In genomic region chr6:98843274-98844243, GRCh38 we compare ENCODE assay signal across 16 cellular contexts. TPM values are rescaled to one million over a fixed set of nuclear protein-coding genes. Genes with fewer than 3 reads are reported as not detected.
DNase-seq lines count a peak whose midpoint lies in the region; ATAC-seq and TF ChIP-seq lines count a peak whose summit lies in the region.
"Had no signal": no experiment of that assay in that cellular context is flagged by ENCODE, and none has a peak within 500 bp of the region (broad histone marks: within the 10 kb centered on the region; RNA-seq: fewer than 3 reads in every experiment).

No MANE protein-coding gene starts in this region.

- CTCF ChIA-PET in activated CD4-positive, alpha-beta T cell treated with anti-CD3 and anti-CD28 coated beads, Interleukin-2, amount 10 ng/mL, durations not matched to agents 7 days and 5 days (lab: Charles Lee): interaction anchor here (2.9 kb wide), 1 partner anchor 14 kb away, joined by 9 read pairs; no protein-coding TSS in a partner anchor

- ATAC-seq in HG02678 (IDR thresholded peaks at IDR 0.05; ENCODE audit: unreplicated experiment): no peak
- ATAC-seq: activated T-cell treated with anti-CD3 and anti-CD28 coated beads, Interleukin-2, amount 50 U/mL, for 4 hours; heart right ventricle had no signal

- H3K4me3 Mint-ChIP-seq in glutamatergic neuron (ENCODE audit: unreplicated experiment): peak overlapping the region; percentile 96
- no peak overlapping the region for H3K4me3 Mint-ChIP-seq in activated CD4-positive, alpha-beta T cell treated with anti-CD3 and anti-CD28 coated beads, Interleukin-2, amount 10 ng/mL, durations not matched to agents 7 days and 5 days

- no peaks in the 10 kb centered on the region for H4K20me1 ChIP-seq in osteoblast (ENCODE audit: insufficient read depth, low read length)

- no peaks in the 10 kb centered on the region for H3K9me3 ChIP-seq in osteoblast (ENCODE audit: low read depth, low read length)
- H3K9me3 ChIP-seq: ascending aorta, heart right ventricle, thoracic aorta had no signal

- H3K36me3 Mint-ChIP-seq in glutamatergic neuron (ENCODE audit: unreplicated experiment): peaks cover under 1% of the 10 kb centered on the region
- H3K36me3 Mint-ChIP-seq in activated CD4-positive, alpha-beta T cell treated with anti-CD3 and anti-CD28 coated beads, Interleukin-2, amount 10 ng/mL, durations not matched to agents 7 days and 5 days (ENCODE audit: low read depth): no peaks in the 10 kb centered on the region

- peaks cover 6% of the 10 kb centered on the region for H3K4me1 ChIP-seq in osteoblast (ENCODE audit: insufficient read depth, low read length)

- TF ChIP-seq CTCF in glutamatergic neuron (IDR thresholded peaks at IDR 0.05; ENCODE audit: partially characterized antibody, unreplicated experiment): no peak
- TF ChIP-seq CTCF in osteoblast (IDR thresholded peaks at IDR 0.05; ENCODE audit: extremely low read depth, low read depth, low read length): no peak

- H3K27me3 Mint-ChIP-seq in glutamatergic neuron (ENCODE audit: unreplicated experiment): peaks cover 20% of the 10 kb centered on the region
- H3K27me3 Mint-ChIP-seq in activated CD4-positive, alpha-beta T cell treated with anti-CD3 and anti-CD28 coated beads, Interleukin-2, amount 10 ng/mL, durations not matched to agents 7 days and 5 days: peaks cover 83% of the 10 kb centered on the region

- no peaks in the 10 kb centered on the region for H3K36me3 ChIP-seq in osteoblast (ENCODE audit: insufficient read depth, low read length)
- H3K36me3 ChIP-seq: ascending aorta, heart right ventricle, thoracic aorta had no signal

- peaks cover 33% of the 10 kb centered on the region for H3K4me1 Mint-ChIP-seq in glutamatergic neuron (ENCODE audit: low read depth, unreplicated experiment)
- H3K4me1 Mint-ChIP-seq in activated CD4-positive, alpha-beta T cell treated with anti-CD3 and anti-CD28 coated beads, Interleukin-2, amount 10 ng/mL, durations not matched to agents 7 days and 5 days: peaks cover 16% of the 10 kb centered on the region

- peak; percentile 58 for DNase-seq in ELF-1 (ENCODE audit: low read depth, low spot score)
- DNase-seq in NCI-H69 (lab: John Stamatoyannopoulos, UW): peak; percentile 76
- peak; percentile 60 for DNase-seq in glutamatergic neuron
- peak; percentile 53 for DNase-seq in osteoblast (ENCODE audit: insufficient read length, low spot score, missing footprints)
- DNase-seq in activated effector memory CD4-positive, alpha-beta T cell treated with anti-CD3 and anti-CD28 coated beads, Interleukin-2, amount 50 U/mL, for 16 hours: no peak
- DNase-seq in activated CD4-positive, alpha-beta T cell treated with anti-CD3 and anti-CD28 coated beads, Interleukin-2, amount 10 ng/mL, durations not matched to agents 7 days and 5 days: no peak
- no peak for DNase-seq in DMS53 (lab: John Stamatoyannopoulos, UW)
- DNase-seq: activated T-cell treated with anti-CD3 and anti-CD28 coated beads, Interleukin-2, amount 50 U/mL, for 4 hours; CD4-positive, alpha-beta T cell; GM23248; heart right ventricle; NCI-H1436; NCI-H82 had no signal

- no peaks in the 10 kb centered on the region for H3K79me2 ChIP-seq in osteoblast (ENCODE audit: insufficient read depth, low read length)

- H3K27me3 ChIP-seq in osteoblast (ENCODE audit: insufficient read depth, low read length): peaks cover 90% of the 10 kb centered on the region

- peak overlapping the region; percentile 83 for H3K27ac Mint-ChIP-seq in glutamatergic neuron (ENCODE audit: unreplicated experiment)
- H3K27ac Mint-ChIP-seq in activated CD4-positive, alpha-beta T cell treated with anti-CD3 and anti-CD28 coated beads, Interleukin-2, amount 10 ng/mL, durations not matched to agents 7 days and 5 days: no peak overlapping the region
- H3K27ac Mint-ChIP-seq: CD4-positive, alpha-beta T cell had no signal

- POLR2A ChIA-PET in activated CD4-positive, alpha-beta T cell treated with anti-CD3 and anti-CD28 coated beads, Interleukin-2, amount 10 ng/mL, durations not matched to agents 7 days and 5 days (lab: Charles Lee): no interaction called here

- no peak overlapping the region for H2AFZ ChIP-seq in osteoblast (ENCODE audit: low read length)
- H2AFZ ChIP-seq: GM23248 had no signal

- H3K9me3 Mint-ChIP-seq in glutamatergic neuron (ENCODE audit: unreplicated experiment): peaks cover 38% of the 10 kb centered on the region
- no peaks in the 10 kb centered on the region for H3K9me3 Mint-ChIP-seq in activated CD4-positive, alpha-beta T cell treated with anti-CD3 and anti-CD28 coated beads, Interleukin-2, amount 10 ng/mL, durations not matched to agents 7 days and 5 days
- H3K9me3 Mint-ChIP-seq: activated T-cell treated with anti-CD3 and anti-CD28 coated beads, Interleukin-2, amount 50 U/mL, for 4 hours; CD4-positive, alpha-beta T cell had no signal

- H3K27ac ChIP-seq in osteoblast (ENCODE audit: low read depth, low read length): no peak overlapping the region
- H3K27ac ChIP-seq: ascending aorta, GM23248, heart right ventricle had no signal

- H3K4me3 ChIP-seq in osteoblast (ENCODE audit: insufficient read depth, low read length): no peak overlapping the region
- H3K4me3 ChIP-seq: ascending aorta, GM23248, heart right ventricle, thoracic aorta had no signal

- no peak overlapping the region for H3K4me2 ChIP-seq in osteoblast (ENCODE audit: insufficient read depth, low read length)

RNA-seq across cellular contexts. Expression of gene POU3F2, which starts 9.2 kb away (rescaled TPM):
- total RNA-seq in glutamatergic neuron (ENCODE audit: unreplicated experiment): 71.0 TPM
- total RNA-seq in osteoblast: under 0.01 TPM in 1 of 2 replicates, not detected in the other
- total RNA-seq in activated CD4-positive, alpha-beta T cell treated with anti-CD3 and anti-CD28 coated beads, Interleukin-2, amount 10 ng/mL, durations not matched to agents 7 days and 5 days: not detected
- total RNA-seq: activated T-cell treated with anti-CD3 and anti-CD28 coated beads, Interleukin-2, amount 50 U/mL, for 4 hours; ascending aorta; CD4-positive, alpha-beta T cell; GM23248; heart right ventricle; thoracic aorta had no signal

Comparison
In these comparisons a context has a peak if more than half of its experiments do, and no peak if none do; other contexts are left out.
1. DNase-seq: peak in ELF-1 (single experiment), NCI-H69 (single experiment), glutamatergic neuron (single experiment) and osteoblast (single experiment); none in activated effector memory CD4-positive, alpha-beta T cell treated with anti-CD3 and anti-CD28 coated beads, Interleukin-2, amount 50 U/mL, for 16 hours (single experiment), activated CD4-positive, alpha-beta T cell treated with anti-CD3 and anti-CD28 coated beads, Interleukin-2, amount 10 ng/mL, durations not matched to agents 7 days and 5 days (single experiment) and DMS53 (single experiment).
2. RNA of gene POU3F2, which starts 9.2 kb away (total RNA-seq): 71.0 TPM in glutamatergic neuron (single experiment); under 0.01 TPM in osteoblast and not detected in activated CD4-positive, alpha-beta T cell treated with anti-CD3 and anti-CD28 coated beads, Interleukin-2, amount 10 ng/mL, durations not matched to agents 7 days and 5 days; every median in the first group is over 10 times any median in the second.